8 cellular contexts compared by ENCODE assay signal in genomic region chr5:74866653-74867162, GRCh38. TPM values are rescaled to one million over a fixed set of nuclear protein-coding genes. Genes with fewer than 3 reads are reported as not detected.
DNase-seq lines count a peak whose midpoint lies in the region; ATAC-seq and TF ChIP-seq lines count a peak whose summit lies in the region.

No MANE protein-coding gene starts in this region.

- DNase-seq in activated T-cell treated with anti-CD3 and anti-CD28 coated beads, Interleukin-2, amount 50 U/mL, for 4 hours, result no peak
- no peak for DNase-seq in activated T-cell treated with anti-CD3 and anti-CD28 coated beads, Interleukin-2, amount 50 U/mL, for 48 hours
- DNase-seq in WTC11 (ENCODE audit: low spot score) (peak; percentile 50), heart right ventricle (peak in 1 of 2 donors; percentile 16), psoas muscle (no peak), NCI-H2171 treated with DMSO at 0.1 percent for 48 hours (lab: John Stamatoyannopoulos, UW) (no peak), NCI-H446 treated with DMSO at 0.1 percent for 48 hours (lab: John Stamatoyannopoulos, UW) (no peak)
- DNase-seq in NK-92 treated with Interleukin-12 subunit alpha and Interleukin-12 subunit beta, amount 100 ng/mL, for 24 hours (lab: John Stamatoyannopoulos, UW), result no peak

- H3K9me3 Mint-ChIP-seq in activated T-cell treated with anti-CD3 and anti-CD28 coated beads, Interleukin-2, amount 50 U/mL, for 4 hours, result no peaks in the 10 kb centered on the region
- H3K9me3 Mint-ChIP-seq in WTC11, result no peaks in the 10 kb centered on the region

- intact Hi-C loops in heart right ventricle (cut with DNase I), result no loop called here
- intact Hi-C loops in psoas muscle (cut with DNase I), result no loop called here

- H3K27ac Mint-ChIP-seq in WTC11, result peak overlapping the region; percentile 98

- POLR2A ChIA-PET in WTC11 (lab: Charles Lee), result interaction anchor here (0.9 to 1.7 kb wide), 5 partner anchors 8 to 470 kb away, joined by 3 to 8 read pairs (median 5); partner anchors contain the start of genes GFM2, HMGCR and NSA2

- ATAC-seq in activated T-cell treated with anti-CD3 and anti-CD28 coated beads, Interleukin-2, amount 50 U/mL, for 4 hours, result peak; percentile 6 to 11
- peak; percentile 54 for ATAC-seq in WTC11
- peak in 7 of 8 donors; percentile 14 to 61 (median 43) for ATAC-seq in heart right ventricle
- ATAC-seq in psoas muscle, result no peak

- no peaks in the 10 kb centered on the region for H3K36me3 ChIP-seq in heart right ventricle
- no peaks in the 10 kb centered on the region for H3K36me3 ChIP-seq in psoas muscle (ENCODE audit: insufficient read depth in 1 of 2, low read depth in 1 of 2)

- H3K4me3 Mint-ChIP-seq in activated T-cell treated with anti-CD3 and anti-CD28 coated beads, Interleukin-2, amount 50 U/mL, for 4 hours, result peak overlapping the region; percentile 85
- peak overlapping the region; percentile 78 for H3K4me3 Mint-ChIP-seq in WTC11

- H3K27me3 Mint-ChIP-seq in activated T-cell treated with anti-CD3 and anti-CD28 coated beads, Interleukin-2, amount 50 U/mL, for 4 hours (ENCODE audit: low read depth), result peaks cover 12% of the 10 kb centered on the region
- H3K27me3 Mint-ChIP-seq in WTC11 (ENCODE audit: low read depth), result no peaks in the 10 kb centered on the region

- H3K4me1 Mint-ChIP-seq in activated T-cell treated with anti-CD3 and anti-CD28 coated beads, Interleukin-2, amount 50 U/mL, for 4 hours (ENCODE audit: low read depth), result peaks cover 35% of the 10 kb centered on the region
- H3K4me1 Mint-ChIP-seq in WTC11, result peaks cover 69% of the 10 kb centered on the region

- H3K36me3 Mint-ChIP-seq in activated T-cell treated with anti-CD3 and anti-CD28 coated beads, Interleukin-2, amount 50 U/mL, for 4 hours (ENCODE audit: insufficient read depth), result no peaks in the 10 kb centered on the region
- H3K36me3 Mint-ChIP-seq in WTC11, result peaks cover 3% of the 10 kb centered on the region

- TF ChIP-seq CTCF in WTC11 (IDR thresholded peaks at IDR 0.05) (no peak), heart right ventricle (IDR thresholded peaks at IDR 0.05) (no peak), psoas muscle (IDR thresholded peaks at IDR 0.05) (no peak)

- H3K4me1 ChIP-seq in heart right ventricle (peaks cover 0 to 14% (median 6%) of the 10 kb centered on the region in 9 donors), psoas muscle (no peaks in the 10 kb centered on the region)

- 19 to 20% methylated on average over 29 of the region's 29 CpGs for WGBS in heart right ventricle, 2 donors
- WGBS in psoas muscle, 3 donors, result 28 to 34% (median 31%) methylated on average over 29 of the region's 29 CpGs

- H3K9me3 ChIP-seq in heart right ventricle (no peaks in the 10 kb centered on the region), psoas muscle (no peaks in the 10 kb centered on the region)

- H3K27ac ChIP-seq in heart right ventricle (peak overlapping the region in 4 of 10 donors; percentile 29 to 64 (median 34)), psoas muscle (no peak overlapping the region)

- H3K27me3 ChIP-seq in heart right ventricle (peaks cover 0 to 67% (median 51%) of the 10 kb centered on the region in 7 donors), psoas muscle (ENCODE audit: insufficient read depth in 3 of 3, low read length in 2 of 3) (peaks cover 2 to 47% (median 15%) of the 10 kb centered on the region in 3 donors)

- CTCF ChIA-PET in WTC11 (lab: Charles Lee), result interaction anchor here (0.8 to 1.1 kb wide), 2 partner anchors 36 to 100 kb away, joined by 3 read pairs; partner anchors contain the start of genes GFM2 and NSA2

- peak overlapping the region in 9 of 10 donors; percentile 48 to 63 (median 54) for H3K4me3 ChIP-seq in heart right ventricle
- peak overlapping the region; percentile 62 for H3K4me3 ChIP-seq in psoas muscle

TF ChIP-seq in WTC11, 78 proteins besides CTCF, POLR2A, EP300 and RAD21 (continues in another document):
- TF ChIP-seq ARID4B (CRISPR knock-in tag; IDR thresholded peaks at IDR 0.05; ENCODE audit: borderline replicate concordance) (no peak), ERG (CRISPR knock-in tag; IDR thresholded peaks at IDR 0.05) (no peak), TEAD1 (CRISPR knock-in tag; IDR thresholded peaks at IDR 0.05) (peak; percentile 47; the same call in 1 of the 2 replicates), ZNF219 (CRISPR knock-in tag; IDR thresholded peaks at IDR 0.05; ENCODE audit: borderline replicate concordance) (no peak), NR1H2 (CRISPR knock-in tag; IDR thresholded peaks at IDR 0.05) (no peak), ATF1 (CRISPR knock-in tag; IDR thresholded peaks at IDR 0.05) (no peak), ZMAT4 (CRISPR knock-in tag; IDR thresholded peaks at IDR 0.05) (no peak), MAX (CRISPR knock-in tag; IDR thresholded peaks at IDR 0.05) (0 out of 2 replicates have a peak, but pooled peaks have one; percentile 28), GTF2I (CRISPR knock-in tag; conservative IDR thresholded peaks at IDR 0.05) (no peak), GABPB1 (CRISPR knock-in tag; IDR thresholded peaks at IDR 0.05) (0 out of 2 replicates have a peak, but pooled peaks have one; percentile 27)

RNA-seq across cellular contexts. Expression of gene FAM169A, which starts 0.5 kb away (rescaled TPM):
- total RNA-seq in activated T-cell treated with anti-CD3 and anti-CD28 coated beads, Interleukin-2, amount 50 U/mL, for 4 hours, result 10 to 100 TPM; 10.0 to 13.1 (median 10.2) TPM
- total RNA-seq in WTC11 (2021), result 59.1 to 69.1 TPM (median 61.1 TPM) in 3 replicates
- 10 to 100 TPM in 2 of 10 donors, 1 to 10 TPM in 8; 2.3 to 10.6 (median 4.8) TPM for total RNA-seq in heart right ventricle
- 1 to 10 TPM in 1 of 2 donors, under 1 TPM in 1; 0.25 to 1.2 TPM for polyA plus RNA-seq in heart right ventricle
- total RNA-seq in psoas muscle, result under 1 TPM in 2 of 4 donors, not detected in 2; 0.62 to 0.85 TPM
- under 1 TPM in 2 of 3 donors, not detected in 1; 0.01 to 0.05 TPM for polyA plus RNA-seq in psoas muscle

Comparison
In these comparisons a context has a peak if more than half of its experiments do, and no peak if none do; other contexts are left out.
1. ATAC-seq: peak in activated T-cell treated with anti-CD3 and anti-CD28 coated beads, Interleukin-2, amount 50 U/mL, for 4 hours (2 of 2), WTC11 (single experiment) and heart right ventricle (7 of 8); none in psoas muscle (0 of 4).